16 cellular contexts compared by ENCODE assay signal in the genomic region with DNA sequence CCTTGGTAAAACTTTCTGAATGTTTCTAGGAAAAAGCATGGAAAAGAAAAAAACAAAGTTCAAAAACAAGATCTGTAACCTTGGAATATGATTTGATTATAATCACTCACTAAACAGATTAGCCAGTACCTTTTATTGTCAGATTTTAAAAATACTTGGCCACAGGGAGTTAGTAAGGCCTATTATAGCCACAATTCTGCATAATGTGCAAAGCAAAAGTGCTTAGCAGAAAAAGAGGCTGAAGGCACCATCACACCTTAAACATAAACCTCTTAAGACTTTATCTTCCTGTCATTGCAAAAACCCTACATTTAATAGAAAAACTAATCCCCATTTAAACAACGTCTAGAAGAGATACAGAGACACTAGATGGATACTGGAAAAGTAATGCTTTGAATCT. TPM values are rescaled to one million over a fixed set of nuclear protein-coding genes. Genes with fewer than 3 reads are reported as not detected.
DNase-seq lines count a peak whose midpoint lies in the region; ATAC-seq and TF ChIP-seq lines count a peak whose summit lies in the region.
"Had no signal": no experiment of that assay in that cellular context is flagged by ENCODE, and none has a peak within 500 bp of the region (broad histone marks: within the 10 kb centered on the region; RNA-seq: fewer than 3 reads in every experiment).

No MANE protein-coding gene starts in this region.

- H2BK12ac ChIP-seq in mesenchymal stem cell (ENCODE audit: low read length in 2 of 2), result no peak overlapping the region

- H3K9me3 ChIP-seq in heart right ventricle (no peaks in the 10 kb centered on the region), mesenchymal stem cell (ENCODE audit: control insufficient read depth, low read length) (no peaks in the 10 kb centered on the region), tibial nerve (no peaks in the 10 kb centered on the region)
- H3K9me3 ChIP-seq: psoas muscle, transverse colon had no signal

- no peak overlapping the region for H3K23ac ChIP-seq in mesenchymal stem cell (ENCODE audit: low read length in 2 of 2)

- in situ Hi-C loops in brain microvascular endothelial cell (cut with HindIII; ENCODE audit: low pct_ligation_motif_present, low sequenced_read_pairs), result no loop called here

- TF ChIP-seq EP300 in tibial nerve (IDR thresholded peaks at IDR 0.05), result no peak

- H2AK5ac ChIP-seq in mesenchymal stem cell (ENCODE audit: low read length, severe bottlenecking), result no peak overlapping the region

- H3K27ac ChIP-seq in heart right ventricle, result peak overlapping the region in 7 of 10 donors; percentile 32 to 82 (median 51)
- no peak overlapping the region for H3K27ac ChIP-seq in mesenchymal stem cell (ENCODE audit: low read length, poor library complexity, severe bottlenecking)
- peak overlapping the region in 3 of 4 donors; percentile 5 to 28 (median 26) for H3K27ac ChIP-seq in tibial nerve
- H3K27ac ChIP-seq in brain microvascular endothelial cell, result no peak overlapping the region
- H3K27ac ChIP-seq: psoas muscle had no signal

- TF ChIP-seq CTCF in heart right ventricle (IDR thresholded peaks at IDR 0.05) (no peak), tibial nerve (IDR thresholded peaks at IDR 0.05) (no peak), brain microvascular endothelial cell (IDR thresholded peaks at IDR 0.05; ENCODE audit: low read depth, low read length, missing control alignments) (no peak)

- H3K9me3 Mint-ChIP-seq in activated T-helper 17 cell treated with anti-CD3 and anti-CD28 coated beads, Interleukin-2, amount 50 U/mL, for 72 hours, result no peaks in the 10 kb centered on the region

- H3K4me1 ChIP-seq in heart right ventricle (peaks cover 3 to 93% (median 49%) of the 10 kb centered on the region in 9 donors), mesenchymal stem cell (ENCODE audit: control insufficient read depth, insufficient read depth, low read depth, low read length) (peaks cover 3% of the 10 kb centered on the region), tibial nerve (peaks cover 0 to 74% (median 24%) of the 10 kb centered on the region in 4 donors)

- H3K4me3 ChIP-seq in heart right ventricle, result no peak overlapping the region
- H3K4me3 ChIP-seq in mesenchymal stem cell (ENCODE audit: insufficient read depth in 1 of 2, low read depth in 1 of 2, low read length in 2 of 2), result no peak overlapping the region
- no peak overlapping the region for H3K4me3 ChIP-seq in tibial nerve
- H3K4me3 ChIP-seq in brain microvascular endothelial cell (ENCODE audit: low read depth, low read length), result no peak overlapping the region
- H3K4me3 ChIP-seq: psoas muscle, transverse colon had no signal

- H3K4me1 Mint-ChIP-seq in activated T-helper 17 cell treated with anti-CD3 and anti-CD28 coated beads, Interleukin-2, amount 50 U/mL, for 72 hours, result peaks cover 70% of the 10 kb centered on the region

- H4K8ac ChIP-seq in mesenchymal stem cell (ENCODE audit: low read length), result no peak overlapping the region

- H3K4me2 ChIP-seq in mesenchymal stem cell (ENCODE audit: low read length, poor library complexity, severe bottlenecking), result no peak overlapping the region

- no peak overlapping the region for H3K14ac ChIP-seq in mesenchymal stem cell (ENCODE audit: low read length in 2 of 2)

- H3K18ac ChIP-seq in mesenchymal stem cell (ENCODE audit: low read depth in 1 of 2, low read length in 2 of 2), result no peak overlapping the region

- no peak overlapping the region for H2BK120ac ChIP-seq in mesenchymal stem cell (ENCODE audit: low read depth, low read length)

- no peaks in the 10 kb centered on the region for H3K79me1 ChIP-seq in mesenchymal stem cell (replicated peaks; ENCODE audit: low read length, poor library complexity, severe bottlenecking)

- H3K36me3 Mint-ChIP-seq in activated T-helper 17 cell treated with anti-CD3 and anti-CD28 coated beads, Interleukin-2, amount 50 U/mL, for 72 hours (ENCODE audit: low read depth), result peaks cover 75% of the 10 kb centered on the region

- no peak for DNase-seq in heart right ventricle
- DNase-seq in cardiac septum (ENCODE audit: low spot score), result no peak
- no peak for DNase-seq in mesenchymal stem cell
- no peak for DNase-seq in tibial nerve (ENCODE audit: low spot score in 2 of 2)
- DNase-seq in brain microvascular endothelial cell, result no peak
- DNase-seq in H4 (ENCODE audit: low spot score), result no peak
- no peak for DNase-seq in SKM-1 (lab: John Stamatoyannopoulos, UW; ENCODE audit: unreplicated experiment)
- DNase-seq: activated CD4-positive, CD25-positive, alpha-beta regulatory T cell treated with anti-CD3 and anti-CD28 coated beads, Interleukin-2, amount 50 U/mL, for 72 hours; anterior cingulate cortex; erythroblast; GF-D8; NCI-H1930; NCI-H526; psoas muscle; transverse colon had no signal

- no peak overlapping the region for H4K91ac ChIP-seq in mesenchymal stem cell (ENCODE audit: low read length)

- intact Hi-C loops in heart right ventricle (cut with DNase I) (no loop called here), cardiac septum (cut with DNase I) (no loop called here)

- no peak overlapping the region for H3K4ac ChIP-seq in mesenchymal stem cell (ENCODE audit: low read depth in 1 of 2, low read length in 2 of 2)

- no peak for TF ChIP-seq POLR2A in tibial nerve (IDR thresholded peaks at IDR 0.05)

- H3K27ac Mint-ChIP-seq in activated T-helper 17 cell treated with anti-CD3 and anti-CD28 coated beads, Interleukin-2, amount 50 U/mL, for 72 hours, result peak overlapping the region; percentile 40

- H2AFZ ChIP-seq in mesenchymal stem cell (ENCODE audit: low read depth, low read length), result no peak overlapping the region

- H2BK5ac ChIP-seq in mesenchymal stem cell (ENCODE audit: low read depth, low read length, poor library complexity, severe bottlenecking), result no peak overlapping the region

- H3K27me3 ChIP-seq in heart right ventricle (no peaks in the 10 kb centered on the region), mesenchymal stem cell (ENCODE audit: control insufficient read depth in 1 of 2, insufficient read depth in 1 of 2, low read length in 2 of 2) (no peaks in the 10 kb centered on the region), tibial nerve (no peaks in the 10 kb centered on the region), brain microvascular endothelial cell (replicated peaks) (no peaks in the 10 kb centered on the region)
- H3K27me3 ChIP-seq: transverse colon had no signal

- H2BK15ac ChIP-seq in mesenchymal stem cell (ENCODE audit: low read depth, poor library complexity, severe bottlenecking), result no peak overlapping the region

- ATAC-seq in heart right ventricle, result no peak
- no peak for ATAC-seq in activated T-helper 17 cell treated with anti-CD3 and anti-CD28 coated beads, Interleukin-2, amount 50 U/mL, for 72 hours (replicated peaks)
- ATAC-seq: psoas muscle had no signal

- no peaks in the 10 kb centered on the region for H3K27me3 Mint-ChIP-seq in activated T-helper 17 cell treated with anti-CD3 and anti-CD28 coated beads, Interleukin-2, amount 50 U/mL, for 72 hours

- 41 to 46% methylated on average over 1 of the region's 1 CpG for WGBS in heart right ventricle, 2 donors
- no CpG with 5 or more reads among the region's 1 CpG for WGBS in mesenchymal stem cell
- 35 to 44% methylated on average over 1 of the region's 1 CpG for WGBS in tibial nerve, 2 donors

- peak overlapping the region; percentile 60 for H3K9ac ChIP-seq in mesenchymal stem cell (ENCODE audit: low read length)

- peak overlapping the region; percentile 73 for H3K4me3 Mint-ChIP-seq in activated T-helper 17 cell treated with anti-CD3 and anti-CD28 coated beads, Interleukin-2, amount 50 U/mL, for 72 hours

- H3K36me3 ChIP-seq in heart right ventricle (peaks cover 0 to 18% (median 0%) of the 10 kb centered on the region in 9 donors), mesenchymal stem cell (ENCODE audit: control insufficient read depth in 1 of 2, insufficient read depth in 2 of 2, low read depth in 1 of 2, low read length in 2 of 2) (peaks cover 3 to 12% of the 10 kb centered on the region in 2 experiments), tibial nerve (peaks cover 0 to 4% (median 0%) of the 10 kb centered on the region in 3 donors), brain microvascular endothelial cell (replicated peaks) (no peaks in the 10 kb centered on the region)
- H3K36me3 ChIP-seq: transverse colon had no signal

RNA-seq across cellular contexts. Expression of a gene that starts 41.8 kb away (rescaled TPM):
- total RNA-seq in heart right ventricle (10 to 100 TPM in 8 of 10 donors, 1 to 10 TPM in 2; 9.7 to 35.1 (median 15.7) TPM), cardiac septum (17.5 TPM), tibial nerve (10 to 100 TPM; 22.0 to 29.7 (median 24.6) TPM)
- polyA plus RNA-seq in heart right ventricle, result 10 to 100 TPM in 1 of 2 donors, 1 to 10 TPM in 1; 6.9 to 11.3 TPM
- total RNA-seq in activated T-helper 17 cell treated with anti-CD3 and anti-CD28 coated beads, Interleukin-2, amount 50 U/mL, for 72 hours, result 100 to 1,000 TPM in 1 of 2 donors, 10 to 100 TPM in 1; 47.4 to 114 TPM
- polyA plus RNA-seq in mesenchymal stem cell (2013, experiment 1 of 2), result 30.7 TPM
- polyA plus RNA-seq in mesenchymal stem cell (2013, experiment 2 of 2), result 32.2 TPM
- 18.1 and 22.5 TPM in 2 replicates for total RNA-seq in H4 (2014; rRNA removed; shearing (Covaris generic))

Comparison
In these comparisons a context has a peak if more than half of its experiments do, and no peak if none do; other contexts are left out.
1. H3K27ac ChIP-seq: peak in heart right ventricle (7 of 10) and tibial nerve (3 of 4); none in mesenchymal stem cell (single experiment) and brain microvascular endothelial cell (single experiment).